In the genomic region with DNA sequence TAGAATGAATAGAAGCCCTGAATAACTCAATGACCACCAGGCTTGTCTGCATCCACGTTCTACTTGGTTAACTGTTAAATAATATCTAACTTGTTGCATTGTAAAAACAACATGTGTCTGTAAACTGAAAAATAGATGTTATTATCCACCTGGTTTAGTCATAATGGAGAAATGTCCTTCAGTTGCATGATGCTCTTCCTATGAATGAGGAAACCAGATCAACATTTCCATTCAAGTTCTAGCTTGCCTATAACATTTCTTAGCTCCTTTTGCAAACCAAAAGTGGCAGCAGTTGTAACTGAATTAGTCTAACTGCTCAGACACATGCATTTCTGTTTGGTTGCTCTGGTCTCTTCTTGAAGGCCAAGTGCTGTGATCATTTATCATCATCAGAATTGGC, we compare ENCODE assay signal across 1 cellular context.
TF ChIP-seq lines count a peak whose summit lies in the region.

No MANE protein-coding gene starts in this region.

TF ChIP-seq in IMR-90, 13 proteins besides CTCF, POLR2A, EP300 and RAD21 (continued from another document):
- TF ChIP-seq, protein P1, sequence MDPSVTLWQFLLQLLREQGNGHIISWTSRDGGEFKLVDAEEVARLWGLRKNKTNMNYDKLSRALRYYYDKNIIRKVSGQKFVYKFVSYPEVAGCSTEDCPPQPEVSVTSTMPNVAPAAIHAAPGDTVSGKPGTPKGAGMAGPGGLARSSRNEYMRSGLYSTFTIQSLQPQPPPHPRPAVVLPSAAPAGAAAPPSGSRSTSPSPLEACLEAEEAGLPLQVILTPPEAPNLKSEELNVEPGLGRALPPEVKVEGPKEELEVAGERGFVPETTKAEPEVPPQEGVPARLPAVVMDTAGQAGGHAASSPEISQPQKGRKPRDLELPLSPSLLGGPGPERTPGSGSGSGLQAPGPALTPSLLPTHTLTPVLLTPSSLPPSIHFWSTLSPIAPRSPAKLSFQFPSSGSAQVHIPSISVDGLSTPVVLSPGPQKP (IDR thresholded peaks at IDR 0.05; ENCODE audit: borderline replicate concordance, low read depth, low read length), result no peak
- TF ChIP-seq NFE2L2 (IDR thresholded peaks at IDR 0.05; ENCODE audit: low read depth, low read length), result no peak
- TF ChIP-seq, protein P2, sequence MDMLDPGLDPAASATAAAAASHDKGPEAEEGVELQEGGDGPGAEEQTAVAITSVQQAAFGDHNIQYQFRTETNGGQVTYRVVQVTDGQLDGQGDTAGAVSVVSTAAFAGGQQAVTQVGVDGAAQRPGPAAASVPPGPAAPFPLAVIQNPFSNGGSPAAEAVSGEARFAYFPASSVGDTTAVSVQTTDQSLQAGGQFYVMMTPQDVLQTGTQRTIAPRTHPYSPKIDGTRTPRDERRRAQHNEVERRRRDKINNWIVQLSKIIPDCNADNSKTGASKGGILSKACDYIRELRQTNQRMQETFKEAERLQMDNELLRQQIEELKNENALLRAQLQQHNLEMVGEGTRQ (IDR thresholded peaks at IDR 0.05; ENCODE audit: low read depth, low read length), result no peak
- no peak for TF ChIP-seq FOS (IDR thresholded peaks at IDR 0.05; ENCODE audit: low read depth, low read length)
- TF ChIP-seq RCOR1 (IDR thresholded peaks at IDR 0.05; ENCODE audit: insufficient replicate concordance, low read length), result no peak
- TF ChIP-seq BHLHE40 (IDR thresholded peaks at IDR 0.05; ENCODE audit: low read depth, low read length), result no peak
- no peak for TF ChIP-seq CHD1 (IDR thresholded peaks at IDR 0.05; ENCODE audit: low read depth, low read length)
- TF ChIP-seq CEBPB (IDR thresholded peaks at IDR 0.05; ENCODE audit: low read depth, low read length), result no peak
- TF ChIP-seq MAZ (IDR thresholded peaks at IDR 0.05; ENCODE audit: borderline replicate concordance, low read depth, low read length), result no peak
- TF ChIP-seq MXI1 (IDR thresholded peaks at IDR 0.05; ENCODE audit: borderline replicate concordance, low read depth, low read length), result no peak
- TF ChIP-seq SMC3 (IDR thresholded peaks at IDR 0.05; ENCODE audit: low read depth, low read length), result no peak
- TF ChIP-seq MAFK (IDR thresholded peaks at IDR 0.05; ENCODE audit: low read depth, low read length), result no peak
